1 cellular context compared by ENCODE assay signal in genomic region chr7:391961-392524, GRCh38.
TF ChIP-seq lines count a peak whose summit lies in the region.

No MANE protein-coding gene starts in this region.

TF ChIP-seq in K562, 482 proteins besides CTCF, POLR2A, EP300 and RAD21 (continued from another document and continues in another):
- TF ChIP-seq ZKSCAN3 (CRISPR knock-in tag; IDR thresholded peaks at IDR 0.05), result no peak
- TF ChIP-seq MTA3 (IDR thresholded peaks at IDR 0.05; ENCODE audit: borderline replicate concordance), result no peak
- TF ChIP-seq VEZF1 (CRISPR knock-in tag; IDR thresholded peaks at IDR 0.05), result no peak
- TF ChIP-seq UBTF (IDR thresholded peaks at IDR 0.05; ENCODE audit: borderline replicate concordance in 1 of 2, low read depth in 2 of 2, low read length in 2 of 2), result 0 out of 4 replicates have a peak, but pooled peaks of 1 of the 2 experiments have one; percentile 26
- TF ChIP-seq MBD1 (CRISPR knock-in tag; IDR thresholded peaks at IDR 0.05), result no peak
- TF ChIP-seq MGA (IDR thresholded peaks at IDR 0.05), result 0 out of 2 replicates have a peak, but pooled peaks have one; percentile 19
- TF ChIP-seq OTX1 (CRISPR knock-in tag; IDR thresholded peaks at IDR 0.05), result no peak
- TF ChIP-seq KHSRP (IDR thresholded peaks at IDR 0.05), result no peak
- TF ChIP-seq SIN3A (IDR thresholded peaks at IDR 0.05; ENCODE audit: borderline replicate concordance in 2 of 2, control insufficient read depth in 1 of 2, low read depth in 2 of 2, low read length in 2 of 2), result no peak
- no peak for TF ChIP-seq CBFB (CRISPR knock-in tag; IDR thresholded peaks at IDR 0.05)
- TF ChIP-seq ZNF134 (CRISPR knock-in tag; conservative IDR thresholded peaks at IDR 0.05), result no peak
- no peak for TF ChIP-seq SIRT6 (IDR thresholded peaks at IDR 0.05; ENCODE audit: low read depth, low read length)
- TF ChIP-seq KLF13 (tag; IDR thresholded peaks at IDR 0.05; ENCODE audit: borderline replicate concordance, low read depth), result no peak
- TF ChIP-seq ZNF175 (CRISPR knock-in tag; IDR thresholded peaks at IDR 0.05; ENCODE audit: low read depth), result no peak
- no peak for TF ChIP-seq SMARCE1 (IDR thresholded peaks at IDR 0.05)
- no peak for TF ChIP-seq E2F3 (CRISPR knock-in tag; IDR thresholded peaks at IDR 0.05)
- no peak for TF ChIP-seq ZBTB26 (CRISPR knock-in tag; IDR thresholded peaks at IDR 0.05)
- no peak for TF ChIP-seq USF1 (CRISPR knock-in tag; IDR thresholded peaks at IDR 0.05)
- TF ChIP-seq CBFA2T2 (conservative IDR thresholded peaks at IDR 0.05), result 0 out of 2 replicates have a peak, but pooled peaks have one; percentile 32
- TF ChIP-seq ELK3 (CRISPR knock-in tag; IDR thresholded peaks at IDR 0.05), result no peak
- no peak for TF ChIP-seq MECOM (CRISPR knock-in tag; IDR thresholded peaks at IDR 0.05)
- no peak for TF ChIP-seq FOXP4 (CRISPR knock-in tag; IDR thresholded peaks at IDR 0.05; ENCODE audit: borderline replicate concordance)
- no peak for TF ChIP-seq REST (CRISPR knock-in tag; IDR thresholded peaks at IDR 0.05; ENCODE audit: low read depth)
- TF ChIP-seq CREM (IDR thresholded peaks at IDR 0.05; ENCODE audit: low read depth), result peak; percentile 60
- TF ChIP-seq RFX1 (IDR thresholded peaks at IDR 0.05), result no peak
- no peak for TF ChIP-seq LARP7 (IDR thresholded peaks at IDR 0.05)
- TF ChIP-seq MYC (IDR thresholded peaks at IDR 0.05; ENCODE audit: low read depth, low read length), result no peak
- TF ChIP-seq MYC (CRISPR knock-in tag; IDR thresholded peaks at IDR 0.05; ENCODE audit: borderline replicate concordance, low read depth), result no peak
